2 cellular contexts compared by ENCODE assay signal in the genomic region with DNA sequence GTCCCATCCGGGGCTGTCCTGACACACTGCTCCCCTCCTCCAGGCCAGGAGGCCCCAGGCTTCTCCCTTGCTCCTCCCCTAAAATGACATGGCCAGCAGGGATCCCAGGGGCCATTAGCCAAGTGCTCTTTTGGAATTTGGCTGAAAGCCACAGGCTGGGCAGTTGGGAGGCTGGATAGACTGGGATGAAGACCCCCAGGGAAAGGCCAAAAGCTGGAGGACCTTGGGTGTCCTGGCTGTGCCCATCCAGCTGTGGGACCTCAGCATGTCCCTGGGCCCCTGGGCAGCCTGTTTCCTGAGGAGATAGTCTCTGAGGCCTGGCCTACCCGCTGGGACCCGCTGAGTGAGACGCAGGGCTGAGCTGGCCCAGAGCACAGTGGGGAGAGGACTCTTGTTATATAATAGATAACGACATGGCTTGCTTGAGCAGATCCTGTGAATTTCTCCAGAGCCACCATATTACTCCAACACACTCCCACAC.
TF ChIP-seq lines count a peak whose summit lies in the region.

No MANE protein-coding gene starts in this region.

TF ChIP-seq in HEK293, 187 proteins besides CTCF, POLR2A, EP300 and RAD21:
- TF ChIP-seq ZNF341 (tag by site-specific recombination; IDR thresholded peaks at IDR 0.05; ENCODE audit: low read depth) (peak; percentile 36; the same call in 1 of the 2 replicates), ZNF335 (tag by site-specific recombination; conservative IDR thresholded peaks at IDR 0.05) (peak; percentile 60), ZNF354C (tag by site-specific recombination; IDR thresholded peaks at IDR 0.05; ENCODE audit: borderline replicate concordance, low read depth) (no peak), ZIC2 (tag by site-specific recombination; IDR thresholded peaks at IDR 0.05) (peak; percentile 99)
- TF ChIP-seq, protein P1, sequence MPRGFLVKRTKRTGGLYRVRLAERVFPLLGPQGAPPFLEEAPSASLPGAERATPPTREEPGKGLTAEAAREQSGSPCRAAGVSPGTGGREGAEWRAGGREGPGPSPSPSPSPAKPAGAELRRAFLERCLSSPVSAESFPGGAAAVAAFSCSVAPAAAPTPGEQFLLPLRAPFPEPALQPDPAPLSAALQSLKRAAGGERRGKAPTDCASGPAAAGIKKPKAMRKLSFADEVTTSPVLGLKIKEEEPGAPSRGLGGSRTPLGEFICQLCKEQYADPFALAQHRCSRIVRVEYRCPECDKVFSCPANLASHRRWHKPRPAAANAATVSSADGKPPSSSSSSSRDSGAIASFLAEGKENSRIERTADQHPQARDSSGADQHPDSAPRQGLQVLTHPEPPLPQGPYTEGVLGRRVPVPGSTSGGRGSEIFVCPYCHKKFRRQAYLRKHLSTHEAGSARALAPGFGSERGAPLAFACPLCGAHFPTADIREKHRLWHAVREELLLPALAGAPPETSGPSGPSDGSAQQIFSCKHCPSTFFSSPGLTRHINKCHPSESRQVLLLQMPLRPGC (tag by site-specific recombination; IDR thresholded peaks at IDR 0.05): no peak
- TF ChIP-seq, protein P2, sequence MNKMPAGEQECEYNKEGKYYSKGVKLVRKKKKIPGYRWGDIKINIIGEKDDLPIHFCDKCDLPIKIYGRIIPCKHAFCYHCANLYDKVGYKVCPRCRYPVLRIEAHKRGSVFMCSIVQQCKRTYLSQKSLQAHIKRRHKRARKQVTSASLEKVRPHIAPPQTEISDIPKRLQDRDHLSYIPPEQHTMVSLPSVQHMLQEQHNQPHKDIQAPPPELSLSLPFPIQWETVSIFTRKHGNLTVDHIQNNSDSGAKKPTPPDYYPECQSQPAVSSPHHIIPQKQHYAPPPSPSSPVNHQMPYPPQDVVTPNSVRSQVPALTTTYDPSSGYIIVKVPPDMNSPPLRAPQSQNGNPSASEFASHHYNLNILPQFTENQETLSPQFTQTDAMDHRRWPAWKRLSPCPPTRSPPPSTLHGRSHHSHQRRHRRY (tag by site-specific recombination; IDR thresholded peaks at IDR 0.05): no peak

TF ChIP-seq in H1, 55 proteins besides CTCF, POLR2A, EP300 and RAD21:
- TF ChIP-seq SP2 (IDR thresholded peaks at IDR 0.05; ENCODE audit: low read length) (no peak), HDAC2 (IDR thresholded peaks at IDR 0.05; ENCODE audit: borderline replicate concordance in 1 of 2, low read depth in 2 of 2, low read length in 2 of 2) (no peak), CHD1 (IDR thresholded peaks at IDR 0.05; ENCODE audit: low read depth, low read length) (no peak), SIRT6 (IDR thresholded peaks at IDR 0.05; ENCODE audit: low read length) (no peak), CTBP2 (IDR thresholded peaks at IDR 0.05; ENCODE audit: borderline replicate concordance, insufficient read depth, insufficient read length, low read length) (no peak), CBX5 (IDR thresholded peaks at IDR 0.05; ENCODE audit: low read depth, low read length) (no peak), BACH1 (IDR thresholded peaks at IDR 0.05; ENCODE audit: low read length) (no peak), POU5F1 (IDR thresholded peaks at IDR 0.05; ENCODE audit: low read depth, low read length) (no peak), TCF12 (IDR thresholded peaks at IDR 0.05; ENCODE audit: low read depth, low read length) (no peak), FOSL1 (IDR thresholded peaks at IDR 0.05; ENCODE audit: insufficient read depth, low read depth, low read length) (no peak), RNF2 (IDR thresholded peaks at IDR 0.05; ENCODE audit: borderline replicate concordance, low read depth, low read length, missing control alignments, poor library complexity, severe bottlenecking) (no peak), GABPA (IDR thresholded peaks at IDR 0.05; ENCODE audit: borderline replicate concordance, insufficient read depth, low read length) (no peak), MAFK (IDR thresholded peaks at IDR 0.05; ENCODE audit: low read depth, low read length) (no peak), ZNF274 (IDR thresholded peaks at IDR 0.05; ENCODE audit: borderline replicate concordance, extremely low read depth, low read length) (no peak)
- TF ChIP-seq, protein P3, sequence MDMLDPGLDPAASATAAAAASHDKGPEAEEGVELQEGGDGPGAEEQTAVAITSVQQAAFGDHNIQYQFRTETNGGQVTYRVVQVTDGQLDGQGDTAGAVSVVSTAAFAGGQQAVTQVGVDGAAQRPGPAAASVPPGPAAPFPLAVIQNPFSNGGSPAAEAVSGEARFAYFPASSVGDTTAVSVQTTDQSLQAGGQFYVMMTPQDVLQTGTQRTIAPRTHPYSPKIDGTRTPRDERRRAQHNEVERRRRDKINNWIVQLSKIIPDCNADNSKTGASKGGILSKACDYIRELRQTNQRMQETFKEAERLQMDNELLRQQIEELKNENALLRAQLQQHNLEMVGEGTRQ (IDR thresholded peaks at IDR 0.05; ENCODE audit: low read length): no peak
- TF ChIP-seq, protein P4, sequence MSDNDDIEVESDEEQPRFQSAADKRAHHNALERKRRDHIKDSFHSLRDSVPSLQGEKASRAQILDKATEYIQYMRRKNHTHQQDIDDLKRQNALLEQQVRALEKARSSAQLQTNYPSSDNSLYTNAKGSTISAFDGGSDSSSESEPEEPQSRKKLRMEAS (IDR thresholded peaks at IDR 0.05): no peak
- TF ChIP-seq, protein P5, sequence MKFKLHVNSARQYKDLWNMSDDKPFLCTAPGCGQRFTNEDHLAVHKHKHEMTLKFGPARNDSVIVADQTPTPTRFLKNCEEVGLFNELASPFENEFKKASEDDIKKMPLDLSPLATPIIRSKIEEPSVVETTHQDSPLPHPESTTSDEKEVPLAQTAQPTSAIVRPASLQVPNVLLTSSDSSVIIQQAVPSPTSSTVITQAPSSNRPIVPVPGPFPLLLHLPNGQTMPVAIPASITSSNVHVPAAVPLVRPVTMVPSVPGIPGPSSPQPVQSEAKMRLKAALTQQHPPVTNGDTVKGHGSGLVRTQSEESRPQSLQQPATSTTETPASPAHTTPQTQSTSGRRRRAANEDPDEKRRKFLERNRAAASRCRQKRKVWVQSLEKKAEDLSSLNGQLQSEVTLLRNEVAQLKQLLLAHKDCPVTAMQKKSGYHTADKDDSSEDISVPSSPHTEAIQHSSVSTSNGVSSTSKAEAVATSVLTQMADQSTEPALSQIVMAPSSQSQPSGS (IDR thresholded peaks at IDR 0.05; ENCODE audit: low read length): no peak
